Comparison of ENCODE assay signal across 14 cellular contexts in the genomic region with DNA sequence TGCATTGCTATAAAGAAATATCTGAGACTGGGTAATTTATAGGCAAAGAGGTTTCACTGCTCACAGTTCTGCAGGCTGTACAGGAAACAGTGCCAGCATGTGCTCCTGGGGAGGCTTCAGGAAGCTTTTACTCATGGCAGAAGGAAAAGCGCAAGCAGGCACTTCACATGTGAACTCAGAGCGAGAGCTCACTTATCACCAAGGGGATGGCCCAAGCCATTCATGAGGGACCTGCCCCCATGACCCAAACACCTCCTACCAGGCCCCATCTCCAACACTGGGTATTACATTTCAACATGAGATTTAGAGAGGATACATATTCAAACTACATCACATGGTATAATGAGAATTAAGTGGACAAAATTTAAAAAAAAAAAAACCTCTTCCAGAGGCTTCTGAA. TPM values are rescaled to one million over a fixed set of nuclear protein-coding genes. Genes with fewer than 3 reads are reported as not detected.
DNase-seq lines count a peak whose midpoint lies in the region; ATAC-seq and TF ChIP-seq lines count a peak whose summit lies in the region.
"Had no signal": no experiment of that assay in that cellular context is flagged by ENCODE, and none has a peak within 500 bp of the region (broad histone marks: within the 10 kb centered on the region; RNA-seq: fewer than 3 reads in every experiment).

No MANE protein-coding gene starts in this region.

- no peak for DNase-seq in activated T-cell treated with anti-CD3 and anti-CD28 coated beads, Interleukin-2, amount 50 U/mL, for 24 hours
- DNase-seq in activated T-cell treated with anti-CD3 and anti-CD28 coated beads, Interleukin-2, amount 50 U/mL, for 1 hour: no peak
- DNase-seq in GM23338 (ENCODE audit: low spot score) (no peak), gastrocnemius medialis (no peak), NCI-H2196 treated with DMSO at 0.1 percent for 48 hours (lab: John Stamatoyannopoulos, UW; ENCODE audit: unreplicated experiment) (no peak), UCSD-AML1 (lab: John Stamatoyannopoulos, UW; ENCODE audit: unreplicated experiment) (no peak), NK-92 (lab: John Stamatoyannopoulos, UW; ENCODE audit: unreplicated experiment) (no peak)
- no peak for DNase-seq in effector memory CD8-positive, alpha-beta T cell
- DNase-seq: DMS79, mammary epithelial cell, NCI-H524 treated with DMSO at 0.1 percent for 48 hours, RPMI8226, spleen had no signal

- peaks cover 10% of the 10 kb centered on the region; the same call in 1 of the 2 replicates for H3F3A ChIP-seq in GM23338 (replicated peaks; ENCODE audit: low read depth)

- no peak overlapping the region for H3K4me3 Mint-ChIP-seq in activated T-cell treated with anti-CD3 and anti-CD28 coated beads, Interleukin-2, amount 50 U/mL, for 24 hours
- no peak overlapping the region for H3K4me3 Mint-ChIP-seq in GM23338
- peak overlapping the region in 1 of 2 donors; percentile 22 for H3K4me3 Mint-ChIP-seq in effector memory CD8-positive, alpha-beta T cell
- H3K4me3 Mint-ChIP-seq: type B pancreatic cell had no signal

- H3K36me3 Mint-ChIP-seq in activated T-cell treated with anti-CD3 and anti-CD28 coated beads, Interleukin-2, amount 50 U/mL, for 24 hours (ENCODE audit: low read depth): peaks cover 39% of the 10 kb centered on the region
- peaks cover 3% of the 10 kb centered on the region; the same call in 2 of the 3 replicates for H3K36me3 Mint-ChIP-seq in GM23338 (ENCODE audit: low read depth)
- H3K36me3 Mint-ChIP-seq in effector memory CD8-positive, alpha-beta T cell (ENCODE audit: insufficient read depth): peaks cover 39% of the 10 kb centered on the region

- no peak overlapping the region for H2AFZ ChIP-seq in GM23338

- H3K27me3 ChIP-seq in GM23338 (ENCODE audit: insufficient read depth) (no peaks in the 10 kb centered on the region), gastrocnemius medialis (no peaks in the 10 kb centered on the region)
- H3K27me3 ChIP-seq: spleen had no signal

- TF ChIP-seq POLR2A in gastrocnemius medialis (IDR thresholded peaks at IDR 0.05): no peak

- H3K79me2 ChIP-seq in GM23338 (replicated peaks; ENCODE audit: insufficient read depth): peaks cover 94% of the 10 kb centered on the region

- H4K20me1 ChIP-seq in GM23338 (replicated peaks; ENCODE audit: insufficient read depth): peaks cover 5% of the 10 kb centered on the region

- H3K27ac ChIP-seq in GM23338 (ENCODE audit: low read depth): peak overlapping the region; percentile 61; the same call in 1 of the 2 replicates
- H3K27ac ChIP-seq in gastrocnemius medialis: peak overlapping the region in 3 of 4 donors; percentile 27 to 57 (median 31)

- in situ Hi-C loops in gastrocnemius medialis (cut with MboI; ENCODE audit: low sequenced_read_pairs in 4 of 4): loop anchor here in 1 of 4 donors (10.0 kb wide), 1 partner anchor 51 kb away; no protein-coding TSS in a partner anchor

- no peaks in the 10 kb centered on the region for H3K9me3 ChIP-seq in gastrocnemius medialis
- H3K9me3 ChIP-seq: spleen had no signal

- H3K36me3 ChIP-seq in GM23338 (ENCODE audit: insufficient read depth): no peaks in the 10 kb centered on the region
- H3K36me3 ChIP-seq in gastrocnemius medialis: no peaks in the 10 kb centered on the region

- intact Hi-C loops in gastrocnemius medialis (cut with DNase I; ENCODE audit: low total_unique reads): no loop called here

- no peaks in the 10 kb centered on the region for H3K9me3 Mint-ChIP-seq in activated T-cell treated with anti-CD3 and anti-CD28 coated beads, Interleukin-2, amount 50 U/mL, for 24 hours
- H3K9me3 Mint-ChIP-seq in GM23338: no peaks in the 10 kb centered on the region; the same call in 2 of the 3 replicates
- H3K9me3 Mint-ChIP-seq in effector memory CD8-positive, alpha-beta T cell: no peaks in the 10 kb centered on the region
- H3K9me3 Mint-ChIP-seq: type B pancreatic cell had no signal

- H3K4me3 ChIP-seq in GM23338 (no peak overlapping the region), gastrocnemius medialis (no peak overlapping the region)
- H3K4me3 ChIP-seq: spleen had no signal

- no peaks in the 10 kb centered on the region for H3K27me3 Mint-ChIP-seq in activated T-cell treated with anti-CD3 and anti-CD28 coated beads, Interleukin-2, amount 50 U/mL, for 24 hours
- peaks cover 1% of the 10 kb centered on the region for H3K27me3 Mint-ChIP-seq in GM23338 (ENCODE audit: insufficient read depth, low read depth, poor library complexity)
- H3K27me3 Mint-ChIP-seq in effector memory CD8-positive, alpha-beta T cell: no peaks in the 10 kb centered on the region
- H3K27me3 Mint-ChIP-seq: type B pancreatic cell had no signal

- no peak overlapping the region for H3K4me2 ChIP-seq in GM23338

- peaks cover 26% of the 10 kb centered on the region for H3K4me1 ChIP-seq in GM23338 (ENCODE audit: insufficient read depth)
- H3K4me1 ChIP-seq in gastrocnemius medialis: peaks cover 34 to 48% of the 10 kb centered on the region in 2 donors

- ATAC-seq in GM23338 (peak; percentile 38; the same call in 2 of the 3 replicates), gastrocnemius medialis (no peak)
- ATAC-seq in effector memory CD8-positive, alpha-beta T cell (replicated peaks): no peak

- TF ChIP-seq CTCF in GM23338 (conservative IDR thresholded peaks at IDR 0.05; ENCODE audit: low read depth in 2 of 2): no peak
- TF ChIP-seq CTCF in gastrocnemius medialis (IDR thresholded peaks at IDR 0.05 in 4 of 5, conservative IDR thresholded peaks at IDR 0.05 in 1 of 5): no peak

- H3K4me1 Mint-ChIP-seq in activated T-cell treated with anti-CD3 and anti-CD28 coated beads, Interleukin-2, amount 50 U/mL, for 24 hours (ENCODE audit: low read depth): peaks cover 75% of the 10 kb centered on the region
- peaks cover 21% of the 10 kb centered on the region for H3K4me1 Mint-ChIP-seq in GM23338
- H3K4me1 Mint-ChIP-seq in effector memory CD8-positive, alpha-beta T cell (ENCODE audit: low read depth in 2 of 2): peaks cover 43 to 62% of the 10 kb centered on the region in 2 donors

- H3K9me2 ChIP-seq in GM23338 (ENCODE audit: insufficient read depth): no peaks in the 10 kb centered on the region

- peak overlapping the region; percentile 76 for H3K27ac Mint-ChIP-seq in activated T-cell treated with anti-CD3 and anti-CD28 coated beads, Interleukin-2, amount 50 U/mL, for 24 hours
- 0 out of 2 replicates have a peak overlapping the region, but pooled peaks have one; percentile 26 for H3K27ac Mint-ChIP-seq in GM23338
- peak overlapping the region; percentile 46 to 71 for H3K27ac Mint-ChIP-seq in effector memory CD8-positive, alpha-beta T cell
- H3K27ac Mint-ChIP-seq: type B pancreatic cell had no signal

TF ChIP-seq in GM23338, 12 proteins besides CTCF, POLR2A, EP300 and RAD21 (continues in another document):
- TF ChIP-seq POLR2AphosphoS5 (IDR thresholded peaks at IDR 0.05; ENCODE audit: low read depth): no peak

RNA-seq across cellular contexts. Expression of a gene that starts 13.7 kb away (rescaled TPM):
- total RNA-seq in GM23338 (2014; rRNA removed; shearing (Covaris generic)): 37.2 and 40.9 TPM in 2 replicates
- 89.5 and 95.6 TPM in 2 replicates for polyA plus RNA-seq in GM23338 (2016; fragmentation: Nextera tagmentation; extraction: Ambion mirVana)
- total RNA-seq in gastrocnemius medialis: 10 to 100 TPM; 10.6 to 16.7 (median 13.3) TPM

Comparison
In these comparisons a context has a peak if more than half of its experiments do, and no peak if none do; other contexts are left out.
1. H3K27ac Mint-ChIP-seq: peak in every context shown above with its lines; median percentile 76 in activated T-cell treated with anti-CD3 and anti-CD28 coated beads, Interleukin-2, amount 50 U/mL, for 24 hours; 58 in effector memory CD8-positive, alpha-beta T cell; 26 in GM23338.